ENCODE assay signal across 1 cellular context in the genomic region with DNA sequence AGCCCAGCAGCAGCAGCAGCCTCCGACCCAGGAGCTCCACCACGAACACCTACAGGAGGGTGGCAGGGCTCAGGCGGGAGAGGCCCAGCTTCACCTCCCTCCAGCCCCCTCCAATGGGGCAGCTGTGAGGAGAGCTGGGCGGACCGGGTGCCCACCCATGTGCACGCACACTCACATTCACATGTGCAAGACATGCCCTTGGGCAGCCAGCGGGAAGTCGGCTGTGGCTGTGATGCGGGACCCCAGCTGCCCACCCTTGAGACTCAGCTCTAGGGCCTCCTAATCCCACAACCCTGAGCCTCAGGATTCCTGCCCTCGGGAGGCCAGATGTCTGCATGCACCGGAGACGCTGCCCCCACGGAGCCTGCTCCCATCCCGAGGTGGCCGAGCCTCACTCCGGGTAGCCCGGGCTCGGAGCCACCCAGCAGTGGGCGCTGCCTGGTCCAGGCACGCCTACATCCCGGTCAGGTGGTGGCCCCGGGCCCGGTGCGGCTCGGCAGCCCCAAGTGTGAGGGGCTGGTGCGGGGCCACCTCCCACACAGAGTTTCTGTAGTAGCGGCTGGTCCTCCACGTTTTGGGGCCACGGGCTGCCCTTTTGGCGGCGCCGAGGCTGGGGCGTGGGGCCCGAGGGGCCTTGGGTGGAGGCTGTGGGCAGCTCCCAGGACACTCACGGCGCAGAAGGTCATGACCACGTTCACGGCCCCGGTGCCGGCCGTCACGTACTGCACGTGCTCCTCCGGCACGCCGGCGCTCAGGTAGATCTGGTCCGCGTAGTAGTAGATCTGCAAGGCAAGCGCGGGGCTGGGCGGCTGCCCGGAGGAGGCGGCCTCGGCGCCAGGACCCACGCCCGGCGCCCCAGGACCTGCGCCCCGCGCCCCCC.
TF ChIP-seq lines count a peak whose summit lies in the region.

No MANE protein-coding gene starts in this region.

TF ChIP-seq in SK-N-SH treated with all-trans-retinoic acid at 6 μM for 48 hours, 23 proteins besides CTCF, POLR2A, EP300 and RAD21 (continued from another document):
- TF ChIP-seq ZNF565 (CRISPR knock-in tag; conservative IDR thresholded peaks at IDR 0.05; ENCODE audit: low read depth) (no peak), ZNF70 (CRISPR knock-in tag; IDR thresholded peaks at IDR 0.05) (no peak)
- TF ChIP-seq, protein P1, sequence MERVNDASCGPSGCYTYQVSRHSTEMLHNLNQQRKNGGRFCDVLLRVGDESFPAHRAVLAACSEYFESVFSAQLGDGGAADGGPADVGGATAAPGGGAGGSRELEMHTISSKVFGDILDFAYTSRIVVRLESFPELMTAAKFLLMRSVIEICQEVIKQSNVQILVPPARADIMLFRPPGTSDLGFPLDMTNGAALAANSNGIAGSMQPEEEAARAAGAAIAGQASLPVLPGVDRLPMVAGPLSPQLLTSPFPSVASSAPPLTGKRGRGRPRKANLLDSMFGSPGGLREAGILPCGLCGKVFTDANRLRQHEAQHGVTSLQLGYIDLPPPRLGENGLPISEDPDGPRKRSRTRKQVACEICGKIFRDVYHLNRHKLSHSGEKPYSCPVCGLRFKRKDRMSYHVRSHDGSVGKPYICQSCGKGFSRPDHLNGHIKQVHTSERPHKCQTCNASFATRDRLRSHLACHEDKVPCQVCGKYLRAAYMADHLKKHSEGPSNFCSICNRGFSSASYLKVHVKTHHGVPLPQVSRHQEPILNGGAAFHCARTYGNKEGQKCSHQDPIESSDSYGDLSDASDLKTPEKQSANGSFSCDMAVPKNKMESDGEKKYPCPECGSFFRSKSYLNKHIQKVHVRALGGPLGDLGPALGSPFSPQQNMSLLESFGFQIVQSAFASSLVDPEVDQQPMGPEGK (CRISPR knock-in tag; IDR thresholded peaks at IDR 0.05; ENCODE audit: borderline replicate concordance) = no peak
